ENCODE assay signal across 29 cellular contexts in genomic region chr18:45056907-45057306, GRCh38.
DNase-seq lines count a peak whose midpoint lies in the region; ATAC-seq, FAIRE-seq and TF ChIP-seq lines count a peak whose summit lies in the region.
"Had no signal": no experiment of that assay in that cellular context is flagged by ENCODE, and none has a peak within 500 bp of the region (broad histone marks: within the 10 kb centered on the region; RNA-seq: fewer than 3 reads in every experiment).

No MANE protein-coding gene starts in this region.

- H3K36me3 ChIP-seq in astrocyte (ENCODE audit: insufficient read depth, low read length) (no peaks in the 10 kb centered on the region), smooth muscle cell (ENCODE audit: low read depth) (no peaks in the 10 kb centered on the region), left ventricle myocardium inferior (no peaks in the 10 kb centered on the region)
- H3K36me3 ChIP-seq: BLaER1, ovary, transverse colon had no signal

- H3K4me1 ChIP-seq in astrocyte (ENCODE audit: insufficient read depth, low read length) (no peaks in the 10 kb centered on the region), smooth muscle cell (ENCODE audit: low read depth) (peaks cover 30% of the 10 kb centered on the region), left ventricle myocardium inferior (no peaks in the 10 kb centered on the region)
- H3K4me1 ChIP-seq: BLaER1 had no signal

- FAIRE-seq in astrocyte (lab: Jason Lieb, UNC), result no peak
- FAIRE-seq: A549, GM12891, H1 had no signal

- H3K9ac ChIP-seq in astrocyte (ENCODE audit: low read length) (no peak overlapping the region), smooth muscle cell (ENCODE audit: low read depth) (no peak overlapping the region)
- H3K9ac ChIP-seq: BLaER1, SK-N-SH had no signal

- ATAC-seq in HG03159 (IDR thresholded peaks at IDR 0.05; ENCODE audit: unreplicated experiment) (no peak), GM19328 (IDR thresholded peaks at IDR 0.05; ENCODE audit: unreplicated experiment) (no peak)
- ATAC-seq: A549; naive thymus-derived CD4-positive, alpha-beta T cell; right cardiac atrium; T-helper 17 cell had no signal

- no peak for TF ChIP-seq CTCF in astrocyte (IDR thresholded peaks at IDR 0.05; ENCODE audit: insufficient read depth, low read depth, low read length)
- TF ChIP-seq CTCF in smooth muscle cell (IDR thresholded peaks at IDR 0.05; ENCODE audit: borderline replicate concordance, insufficient read depth, poor library complexity, severe bottlenecking), result no peak
- TF ChIP-seq CTCF in GM10266 (IDR thresholded peaks at IDR 0.05; ENCODE audit: control insufficient read depth, insufficient read depth, low read depth, missing control alignments), result no peak
- no peak for TF ChIP-seq CTCF in left ventricle myocardium inferior (IDR thresholded peaks at IDR 0.05; ENCODE audit: borderline replicate concordance)

- H3K4me1 Mint-ChIP-seq in astrocyte (ENCODE audit: low read depth, unreplicated experiment), result peaks cover 6% of the 10 kb centered on the region
- H3K4me1 Mint-ChIP-seq: naive thymus-derived CD4-positive, alpha-beta T cell; T-helper 17 cell had no signal

- H3K27me3 ChIP-seq in astrocyte (ENCODE audit: insufficient read depth, low read length) (no peaks in the 10 kb centered on the region), smooth muscle cell (ENCODE audit: low read depth) (no peaks in the 10 kb centered on the region), left ventricle myocardium inferior (ENCODE audit: low read depth) (no peaks in the 10 kb centered on the region)
- H3K27me3 ChIP-seq: BLaER1, ovary, transverse colon had no signal

- H3K4me3 Mint-ChIP-seq in astrocyte (ENCODE audit: unreplicated experiment), result no peak overlapping the region
- H3K4me3 Mint-ChIP-seq: activated T-cell treated with anti-CD3 and anti-CD28 coated beads, Interleukin-2, amount 50 U/mL, for 24 hours; naive thymus-derived CD4-positive, alpha-beta T cell; T-helper 17 cell had no signal

- H3K4me3 ChIP-seq in astrocyte (ENCODE audit: insufficient read depth, low read depth, low read length) (no peak overlapping the region), smooth muscle cell (no peak overlapping the region), left ventricle myocardium inferior (no peak overlapping the region)
- H3K4me3 ChIP-seq: A549, BLaER1, ovary, transverse colon had no signal

- DNase-seq in COR-L47 (lab: John Stamatoyannopoulos, UW), result peak; percentile 2
- peak; percentile 13 for DNase-seq in astrocyte (ENCODE audit: low read depth)
- DNase-seq in fibroblast of the conjunctiva (ENCODE audit: low read depth), result peak; percentile 20
- no peak for DNase-seq in smooth muscle cell (lab: John Stamatoyannopoulos, UW; ENCODE audit: unreplicated experiment)
- DNase-seq in GM10266 (ENCODE audit: extremely low spot score), result no peak
- DNase-seq in left ventricle myocardium inferior, result no peak
- DNase-seq: activated CD4-positive, alpha-beta T cell treated with anti-CD3 and anti-CD28 coated beads for 4 hours; activated naive CD4-positive, alpha-beta T cell; activated T-cell treated with anti-CD3 and anti-CD28 coated beads, Interleukin-2, amount 50 U/mL, for 24 hours; Calu3; cortex of kidney; DND-41; head of caudate nucleus; naive thymus-derived CD4-positive, alpha-beta T cell; NCI-H1092 treated with DMSO at 0.1 percent for 48 hours; NCI-H2029; ovary; right cardiac atrium; SK-N-SH; T-helper 17 cell; transverse colon had no signal

- H4K20me1 ChIP-seq in astrocyte (ENCODE audit: insufficient read depth, low read length), result no peaks in the 10 kb centered on the region
- no peaks in the 10 kb centered on the region for H4K20me1 ChIP-seq in smooth muscle cell (ENCODE audit: low read depth)
- H4K20me1 ChIP-seq: BLaER1 had no signal

- no peaks in the 10 kb centered on the region for H3K36me3 Mint-ChIP-seq in astrocyte (ENCODE audit: low read depth, unreplicated experiment)
- H3K36me3 Mint-ChIP-seq: naive thymus-derived CD4-positive, alpha-beta T cell had no signal

- no peaks in the 10 kb centered on the region for H3K9me3 Mint-ChIP-seq in astrocyte (ENCODE audit: unreplicated experiment)
- H3K9me3 Mint-ChIP-seq: activated T-cell treated with anti-CD3 and anti-CD28 coated beads, Interleukin-2, amount 50 U/mL, for 24 hours had no signal

- H3K4me2 ChIP-seq in astrocyte (ENCODE audit: low read length) (no peak overlapping the region), smooth muscle cell (peak overlapping the region; percentile 10)
- H3K4me2 ChIP-seq: A549, BLaER1, SK-N-SH had no signal

- H3K9me3 ChIP-seq in astrocyte (ENCODE audit: insufficient read depth, low read depth, low read length), result no peaks in the 10 kb centered on the region
- H3K9me3 ChIP-seq in smooth muscle cell (replicated peaks; ENCODE audit: low read depth), result no peaks in the 10 kb centered on the region
- no peaks in the 10 kb centered on the region for H3K9me3 ChIP-seq in left ventricle myocardium inferior (replicated peaks)
- H3K9me3 ChIP-seq: A549, BLaER1, ovary, SK-N-SH, transverse colon had no signal

- no peaks in the 10 kb centered on the region for H3K79me2 ChIP-seq in astrocyte (ENCODE audit: insufficient read depth, low read length)
- no peaks in the 10 kb centered on the region for H3K79me2 ChIP-seq in smooth muscle cell (ENCODE audit: low read depth)

- intact Hi-C loops in left ventricle myocardium inferior (cut with micrococcal nuclease), result no loop called here

- H3K27ac ChIP-seq in astrocyte (ENCODE audit: low read depth, low read length), result no peak overlapping the region
- peak overlapping the region; percentile 25 for H3K27ac ChIP-seq in smooth muscle cell (ENCODE audit: low read depth)
- no peak overlapping the region for H3K27ac ChIP-seq in left ventricle myocardium inferior (replicated peaks)
- H3K27ac ChIP-seq: A549, BLaER1, HL-60, ovary, RWPE1, transverse colon had no signal

- H3F3A ChIP-seq in smooth muscle cell (ENCODE audit: low read depth), result peaks cover 4% of the 10 kb centered on the region

- peaks cover 2% of the 10 kb centered on the region for H3K27me3 Mint-ChIP-seq in astrocyte (ENCODE audit: low read depth, unreplicated experiment)
- H3K27me3 Mint-ChIP-seq: activated T-cell treated with anti-CD3 and anti-CD28 coated beads, Interleukin-2, amount 50 U/mL, for 24 hours; naive thymus-derived CD4-positive, alpha-beta T cell had no signal

- no peak overlapping the region for H3K27ac Mint-ChIP-seq in astrocyte (ENCODE audit: unreplicated experiment)
- H3K27ac Mint-ChIP-seq: activated T-cell treated with anti-CD3 and anti-CD28 coated beads, Interleukin-2, amount 50 U/mL, for 24 hours; naive thymus-derived CD4-positive, alpha-beta T cell; T-helper 17 cell had no signal

- H2AFZ ChIP-seq in astrocyte (ENCODE audit: low read depth, low read length), result no peak overlapping the region
- no peak overlapping the region for H2AFZ ChIP-seq in smooth muscle cell (ENCODE audit: low read depth)

Comparison
In these comparisons a context has a peak if more than half of its experiments do, and no peak if none do; other contexts are left out.
1. DNase-seq: peak in COR-L47 (single experiment), astrocyte (single experiment) and fibroblast of the conjunctiva (single experiment); none in smooth muscle cell (single experiment), GM10266 (single experiment) and left ventricle myocardium inferior (single experiment).